ENCODE assay signal across 25 cellular contexts in the genomic region with DNA sequence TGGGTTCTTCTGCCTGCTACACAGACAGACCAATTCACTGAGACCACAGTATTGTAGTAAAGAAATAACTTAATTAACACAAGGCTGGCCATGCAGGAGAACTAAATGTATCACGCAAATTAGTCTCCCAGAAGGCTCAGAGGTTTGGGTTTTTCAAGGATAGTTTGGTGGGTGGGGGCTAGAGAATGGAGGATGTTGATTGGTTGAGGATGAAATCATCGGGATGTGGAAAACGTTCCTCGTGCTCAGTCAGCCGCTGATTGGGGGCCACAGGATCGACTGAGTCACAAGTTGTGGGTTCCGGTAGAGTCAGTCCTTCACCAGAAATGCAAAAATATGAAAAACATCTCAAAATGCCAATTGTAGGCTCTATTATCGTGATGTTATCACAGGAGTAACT. TPM values are rescaled to one million over a fixed set of nuclear protein-coding genes. Genes with fewer than 3 reads are reported as not detected.
DNase-seq lines count a peak whose midpoint lies in the region; ATAC-seq and TF ChIP-seq lines count a peak whose summit lies in the region.
"Had no signal": no experiment of that assay in that cellular context is flagged by ENCODE, and none has a peak within 500 bp of the region (broad histone marks: within the 10 kb centered on the region; RNA-seq: fewer than 3 reads in every experiment).

No MANE protein-coding gene starts in this region.

- peaks cover 13% of the 10 kb centered on the region for H3K36me3 Mint-ChIP-seq in HFFc6 (ENCODE audit: low read depth)
- H3K36me3 Mint-ChIP-seq in effector memory CD8-positive, alpha-beta T cell (ENCODE audit: insufficient read depth) = peaks cover 4% of the 10 kb centered on the region

- no peak for TF ChIP-seq CTCF in HFFc6 (IDR thresholded peaks at IDR 0.05)

- in situ Hi-C loops in ACHN (cut with HindIII; ENCODE audit: low pct_ligation_motif_present, low pct_unique_long_range_greater_than_20kb, low sequenced_read_pairs) = no loop called here

- ATAC-seq in GM19035 (IDR thresholded peaks at IDR 0.05; ENCODE audit: unreplicated experiment) = no peak
- ATAC-seq in effector memory CD8-positive, alpha-beta T cell (replicated peaks) = no peak
- ATAC-seq in GM21360 (IDR thresholded peaks at IDR 0.05; ENCODE audit: unreplicated experiment) = no peak
- ATAC-seq: activated T-cell treated with anti-CD3 and anti-CD28 coated beads, Interleukin-2, amount 50 U/mL, for 72 hours; gastroesophageal sphincter; HCT116; naive thymus-derived CD8-positive, alpha-beta T cell had no signal

- peak overlapping the region; percentile 60 for H3K4me3 Mint-ChIP-seq in HFFc6
- no peak overlapping the region for H3K4me3 Mint-ChIP-seq in effector memory CD8-positive, alpha-beta T cell
- H3K4me3 Mint-ChIP-seq: activated B cell treated with CpG ODN at 0.5 μM for 24 hours; activated T-cell treated with anti-CD3 and anti-CD28 coated beads, Interleukin-2, amount 50 U/mL, for 72 hours; endodermal cell; naive thymus-derived CD8-positive, alpha-beta T cell had no signal

- no peaks in the 10 kb centered on the region for H3K27me3 Mint-ChIP-seq in HFFc6 (ENCODE audit: insufficient read depth)
- no peaks in the 10 kb centered on the region for H3K27me3 Mint-ChIP-seq in effector memory CD8-positive, alpha-beta T cell
- H3K27me3 Mint-ChIP-seq: activated B cell treated with CpG ODN at 0.5 μM for 24 hours; naive thymus-derived CD8-positive, alpha-beta T cell had no signal

- H3K27ac Mint-ChIP-seq in HFFc6 = peak overlapping the region; percentile 87
- peak overlapping the region in 1 of 2 donors; percentile 85 for H3K27ac Mint-ChIP-seq in effector memory CD8-positive, alpha-beta T cell
- H3K27ac Mint-ChIP-seq: activated B cell treated with CpG ODN at 0.5 μM for 24 hours; activated T-cell treated with anti-CD3 and anti-CD28 coated beads, Interleukin-2, amount 50 U/mL, for 72 hours; endodermal cell had no signal

- no peaks in the 10 kb centered on the region for H3K9me3 Mint-ChIP-seq in HFFc6
- no peaks in the 10 kb centered on the region for H3K9me3 Mint-ChIP-seq in effector memory CD8-positive, alpha-beta T cell
- H3K9me3 Mint-ChIP-seq: activated B cell treated with CpG ODN at 0.5 μM for 24 hours; activated T-cell treated with anti-CD3 and anti-CD28 coated beads, Interleukin-2, amount 50 U/mL, for 72 hours had no signal

- peaks cover 48% of the 10 kb centered on the region for H3K4me1 Mint-ChIP-seq in HFFc6 (ENCODE audit: low read depth)
- H3K4me1 Mint-ChIP-seq in effector memory CD8-positive, alpha-beta T cell (ENCODE audit: low read depth in 2 of 2) = peaks cover 3 to 15% of the 10 kb centered on the region in 2 donors
- H3K4me1 Mint-ChIP-seq: activated B cell treated with CpG ODN at 0.5 μM for 24 hours, endodermal cell had no signal

- DNase-seq in ACHN = peak; percentile 98
- DNase-seq in HFFc6 = no peak
- peak; percentile 34 for DNase-seq in astrocyte of the hippocampus (ENCODE audit: low read depth, low spot score)
- peak; percentile 32 for DNase-seq in kidney tubule cell (ENCODE audit: low spot score)
- no peak for DNase-seq in effector memory CD8-positive, alpha-beta T cell
- no peak for DNase-seq in NCI-H774 (lab: John Stamatoyannopoulos, UW)
- DNase-seq: activated B cell treated with CpG ODN at 0.5 μM for 24 hours; activated CD4-positive, alpha-beta T cell treated with anti-CD3 and anti-CD28 coated beads, Interleukin-2, amount 50 U/mL, for 4 hours; activated naive CD4-positive, alpha-beta T cell treated with Interleukin-2 at 50 U/mL for 16 hours; activated T-cell treated with anti-CD3 and anti-CD28 coated beads, Interleukin-2, amount 50 U/mL, for 72 hours; BE2C; endodermal cell; esophagus squamous epithelium; left ventricle myocardium superior; naive thymus-derived CD8-positive, alpha-beta T cell; NCI-H1436; NCI-H82; occipital lobe; small intestine; stimulated activated CD4-positive, alpha-beta T cell treated with anti-CD3 and anti-CD28 coated beads, Interleukin-1b, Interleukin-23, amount 100 ng/mL, for 48 hours; stimulated activated CD8-positive, alpha-beta memory T cell treated with anti-CD3 and anti-CD28 coated beads, Interleukin-4, amount 100 ng/mL, for 48 hours had no signal

RNA-seq across cellular contexts. Expression of gene RHOT1, which starts 18.7 kb away (rescaled TPM):
- 10 to 100 TPM; 20.8 to 26.8 (median 23.6) TPM for total RNA-seq in HFFc6 (2021; fragmentation: NEBNext Ultra II Directional; extraction: Animal tissue kit (Norgen Biotek cat#: 25700))

Comparison
In these comparisons a context has a peak if more than half of its experiments do, and no peak if none do; other contexts are left out.
1. DNase-seq: peak in ACHN (single experiment), astrocyte of the hippocampus (single experiment) and kidney tubule cell (single experiment); none in HFFc6 (single experiment), effector memory CD8-positive, alpha-beta T cell (0 of 3) and NCI-H774 (single experiment).